In genomic region chr12:22794017-22794416, GRCh38 we compare ENCODE assay signal across 32 cellular contexts.
"Had no signal": no experiment of that assay in that cellular context is flagged by ENCODE, and none has a peak within 500 bp of the region (broad histone marks: within the 10 kb centered on the region; RNA-seq: fewer than 3 reads in every experiment).

No MANE protein-coding gene starts in this region.

- H3K27me3 Mint-ChIP-seq: progenitor cell of endocrine pancreas; stimulated activated memory B cell treated with anti-CD40 and anti-IgM and Interleukin-4, amounts not matched to agents 10 μg/mL and 1 μg/mL and 100 μg/mL, for 72 hours had no signal

- H3K4me3 ChIP-seq: ovary, psoas muscle, skin epidermis, smooth muscle cell, spleen, suprapubic skin, testis, tibial artery, transverse colon, upper lobe of right lung, uterus had no signal

- H3K36me3 ChIP-seq: ovary, spleen, suprapubic skin, tibial artery, transverse colon, upper lobe of right lung, uterus had no signal

- ATAC-seq: naive thymus-derived CD8-positive, alpha-beta T cell; natural killer cell treated with Interleukin-12 subunit alpha and Interleukin-12 subunit beta and Interleukin-15 and Interleukin-18, amount 100 ng/mL, for 72 hours; psoas muscle; right cardiac atrium; sciatic nerve; stimulated activated memory B cell treated with anti-CD40 and anti-IgM and Interleukin-4, amounts not matched to agents 10 μg/mL and 1 μg/mL and 100 μg/mL, for 72 hours; stimulated activated naive CD8-positive, alpha-beta T cell treated with anti-CD3 and anti-CD28 coated beads, Interleukin-15, amount 100 ng/mL, for 72 hours; stimulated activated naive CD8-positive, alpha-beta T cell treated with anti-CD3 and anti-CD28 coated beads, Interleukin-15, Interleukin-2, amounts not matched to agents 100 U/mL and 50 U/mL, for 24 hours; upper lobe of right lung had no signal

- H3K36me3 Mint-ChIP-seq: naive thymus-derived CD8-positive, alpha-beta T cell; natural killer cell treated with Interleukin-12 subunit alpha and Interleukin-12 subunit beta and Interleukin-15 and Interleukin-18, amount 100 ng/mL, for 72 hours; stimulated activated memory B cell treated with anti-CD40 and anti-IgM and Interleukin-4, amounts not matched to agents 10 μg/mL and 1 μg/mL and 100 μg/mL, for 72 hours had no signal

- H3K27ac ChIP-seq: ovary, parathyroid adenoma, psoas muscle, skin epidermis, spleen, suprapubic skin, testis, tibial artery, transverse colon, upper lobe of right lung, uterus had no signal

- H3K4me3 Mint-ChIP-seq: naive thymus-derived CD8-positive, alpha-beta T cell; natural killer cell treated with Interleukin-12 subunit alpha and Interleukin-12 subunit beta and Interleukin-15 and Interleukin-18, amount 100 ng/mL, for 72 hours; nephron progenitor cell; neural crest cell; stimulated activated memory B cell treated with anti-CD40 and anti-IgM and Interleukin-4, amounts not matched to agents 10 μg/mL and 1 μg/mL and 100 μg/mL, for 72 hours; stimulated activated naive CD8-positive, alpha-beta T cell treated with anti-CD3 and anti-CD28 coated beads, Interleukin-15, amount 100 ng/mL, for 72 hours; type B pancreatic cell had no signal

- H3K27me3 ChIP-seq: spleen, suprapubic skin, testis, tibial artery, transverse colon, upper lobe of right lung, uterus had no signal

- H3K4me1 ChIP-seq: parathyroid adenoma, psoas muscle, spleen, suprapubic skin, testis, transverse colon, upper lobe of right lung, uterus had no signal

- H2AFZ ChIP-seq: parathyroid adenoma had no signal

- H3K9me3 ChIP-seq: ovary, psoas muscle, suprapubic skin, testis, tibial artery, transverse colon, upper lobe of right lung, uterus had no signal

- H3K27ac Mint-ChIP-seq: naive thymus-derived CD8-positive, alpha-beta T cell; natural killer cell treated with Interleukin-12 subunit alpha and Interleukin-12 subunit beta and Interleukin-15 and Interleukin-18, amount 100 ng/mL, for 72 hours; nephron progenitor cell; progenitor cell of endocrine pancreas; stimulated activated memory B cell treated with anti-CD40 and anti-IgM and Interleukin-4, amounts not matched to agents 10 μg/mL and 1 μg/mL and 100 μg/mL, for 72 hours; stimulated activated naive CD8-positive, alpha-beta T cell treated with anti-CD3 and anti-CD28 coated beads, Interleukin-15, amount 100 ng/mL, for 72 hours; type B pancreatic cell had no signal

- H3K4me2 ChIP-seq: smooth muscle cell had no signal

- H3K9ac ChIP-seq: parathyroid adenoma had no signal

- H3K9me3 Mint-ChIP-seq: natural killer cell treated with Interleukin-12 subunit alpha and Interleukin-12 subunit beta and Interleukin-15 and Interleukin-18, amount 100 ng/mL, for 72 hours; neural crest cell; stimulated activated naive CD8-positive, alpha-beta T cell treated with anti-CD3 and anti-CD28 coated beads, Interleukin-15, amount 100 ng/mL, for 72 hours had no signal

- DNase-seq: naive thymus-derived CD8-positive, alpha-beta T cell; nephron progenitor cell; occipital lobe; ovary; posterior cingulate gyrus; psoas muscle; right cardiac atrium; spleen; stimulated activated CD4-positive, alpha-beta T cell treated with anti-CD3 and anti-CD28 coated beads, Interleukin-12 subunit alpha, Interleukin-12 subunit beta, amount 100 ng/mL, for 4 hours; stimulated activated CD4-positive, alpha-beta T cell treated with anti-CD3 and anti-CD28 coated beads, Interleukin-1b, Interleukin-23, amount 100 ng/mL, for 48 hours; stimulated activated CD4-positive, alpha-beta T cell treated with anti-CD3 and anti-CD28 coated beads, Interleukin-4, amount 100 ng/mL, for 1 hour; stimulated activated CD4-positive, alpha-beta T cell treated with anti-CD3 and anti-CD28 coated beads, Interleukin-4, amount 100 ng/mL, for 4 hours; stimulated activated CD8-positive, alpha-beta memory T cell treated with anti-CD3 and anti-CD28 coated beads, Interleukin-4, amount 100 ng/mL, for 48 hours; stimulated activated naive CD4-positive, alpha-beta T cell; stimulated activated naive CD8-positive, alpha-beta T cell treated with anti-CD3 and anti-CD28 coated beads, Interleukin-15, amount 100 ng/mL, for 72 hours; stimulated activated naive CD8-positive, alpha-beta T cell treated with anti-CD3 and anti-CD28 coated beads, Interleukin-15, Interleukin-2, amounts not matched to agents 100 U/mL and 50 U/mL, for 24 hours; substantia nigra; testis; tibial artery; transverse colon; upper lobe of right lung; uterus had no signal

- H3K79me2 ChIP-seq: parathyroid adenoma had no signal

- H3K4me1 Mint-ChIP-seq: naive thymus-derived CD8-positive, alpha-beta T cell; stimulated activated naive CD8-positive, alpha-beta T cell treated with anti-CD3 and anti-CD28 coated beads, Interleukin-15, amount 100 ng/mL, for 72 hours had no signal
